Comparison of ENCODE assay signal across 31 cellular contexts in genomic region chr2:234958746-234959395, GRCh38. TPM values are rescaled to one million over a fixed set of nuclear protein-coding genes. Genes with fewer than 3 reads are reported as not detected.
DNase-seq lines count a peak whose midpoint lies in the region; ATAC-seq, FAIRE-seq and TF ChIP-seq lines count a peak whose summit lies in the region.
"Had no signal": no experiment of that assay in that cellular context is flagged by ENCODE, and none has a peak within 500 bp of the region (broad histone marks: within the 10 kb centered on the region; RNA-seq: fewer than 3 reads in every experiment).

No MANE protein-coding gene starts in this region.

- H3K4me3 ChIP-seq in Panc1 (ENCODE audit: low read depth in 2 of 2, low read length in 2 of 2) (no peak overlapping the region), trophoblast cell (ENCODE audit: low read depth, low read length) (no peak overlapping the region)
- H3K4me3 ChIP-seq: BLaER1, breast epithelium, GM12878, lung, MG63, prostate gland had no signal

- FAIRE-seq in GM12892 (lab: Jason Lieb, UNC): no peak
- FAIRE-seq: colon, GM12878, H54 had no signal

- no peaks in the 10 kb centered on the region for H4K20me1 ChIP-seq in H9 (ENCODE audit: control insufficient read depth, insufficient read depth, insufficient read length)

- H2BK5ac ChIP-seq in H9 (ENCODE audit: insufficient read length, low read length) (no peak overlapping the region), trophoblast cell (ENCODE audit: low read depth, low read length, poor library complexity) (no peak overlapping the region)

- H3K9ac ChIP-seq in H9 (ENCODE audit: extremely low read depth, insufficient read length, low read length): no peak overlapping the region
- H3K9ac ChIP-seq in trophoblast cell (ENCODE audit: low read length): no peak overlapping the region
- H3K9ac ChIP-seq: BLaER1, KMS-11 had no signal

- intact Hi-C loops in Panc1 (cut with micrococcal nuclease; ENCODE audit: unreplicated experiment): loop anchor here (5.0 kb wide), 2 partner anchors 77 to 407 kb away; no protein-coding TSS in a partner anchor

- ATAC-seq in Panc1: peak; percentile 4; the same call in 1 of the 2 replicates
- ATAC-seq: activated CD8-positive, alpha-beta T cell treated with anti-CD3 and anti-CD28 coated beads for 36 hours; esophagus mucosa; GM12878 had no signal

- H2AFZ ChIP-seq in H9 (ENCODE audit: low read length) (no peak overlapping the region), trophoblast cell (ENCODE audit: insufficient read depth, low read length, poor library complexity) (no peak overlapping the region)

- H3K27me3 ChIP-seq in H9 (ENCODE audit: insufficient read depth, low read length) (no peaks in the 10 kb centered on the region), Panc1 (ENCODE audit: control insufficient read depth, insufficient read depth, low read length) (no peaks in the 10 kb centered on the region), trophoblast cell (ENCODE audit: insufficient read depth, low read length) (no peaks in the 10 kb centered on the region)
- H3K27me3 ChIP-seq: breast epithelium, MG63 had no signal

- H3K36me3 Mint-ChIP-seq in H9 (ENCODE audit: insufficient read depth in 1 of 3, low read depth in 3 of 3) (peaks cover 7 to 39% (median 14%) of the 10 kb centered on the region in 3 experiments), endothelial cell (ENCODE audit: low read depth, unreplicated experiment) (peaks cover 10% of the 10 kb centered on the region)
- H3K36me3 Mint-ChIP-seq: stimulated activated memory B cell treated with anti-CD40 and anti-IgM and Interleukin-4, amounts not matched to agents 10 μg/mL and 1 μg/mL and 100 μg/mL, for 72 hours had no signal

- H3K27ac ChIP-seq in H9 (ENCODE audit: insufficient read length, low read depth, low read length): no peak overlapping the region
- H3K27ac ChIP-seq in Panc1 (ENCODE audit: low read length): peak overlapping the region; percentile 99
- H3K27ac ChIP-seq in trophoblast cell (ENCODE audit: low read depth, low read length): no peak overlapping the region
- H3K27ac ChIP-seq: BLaER1, HL-60, KMS-11, neutrophil, prostate gland had no signal

- H3K36me3 ChIP-seq in Panc1 (ENCODE audit: control insufficient read depth, insufficient read depth, low read length) (no peaks in the 10 kb centered on the region), trophoblast cell (ENCODE audit: control insufficient read depth in 1 of 2, insufficient read depth in 2 of 2, low read length in 2 of 2) (peaks cover 0 to 6% of the 10 kb centered on the region in 2 experiments)
- H3K36me3 ChIP-seq: BLaER1, breast epithelium, neutrophil, prostate gland had no signal

- H3K4me1 ChIP-seq in H9 (ENCODE audit: insufficient read depth, low read length) (peaks cover 29% of the 10 kb centered on the region), Panc1 (ENCODE audit: control insufficient read depth, insufficient read depth, low read length) (peaks cover 88% of the 10 kb centered on the region), trophoblast cell (ENCODE audit: control insufficient read depth in 1 of 2, insufficient read depth in 2 of 2, low read length in 2 of 2) (peaks cover 11 to 28% of the 10 kb centered on the region in 2 experiments)
- H3K4me1 ChIP-seq: BLaER1 had no signal

- H3T11ph ChIP-seq in H9 (ENCODE audit: low read length): no peak overlapping the region

- no peak overlapping the region for H4K5ac ChIP-seq in H9 (ENCODE audit: insufficient read length, low read depth, low read length)

- BruUV-seq in Panc1 (replicated peaks; lab: Mats Ljungman, UMichigan): no TSS peak

- H2AK5ac ChIP-seq in H9 (ENCODE audit: insufficient read length, low read length) (no peak overlapping the region), trophoblast cell (ENCODE audit: low read length) (no peak overlapping the region)

- H3K79me1 ChIP-seq in H9 (ENCODE audit: insufficient read depth, low read depth, low read length, poor library complexity, severe bottlenecking) (peaks cover 17% of the 10 kb centered on the region), trophoblast cell (ENCODE audit: low read length) (no peaks in the 10 kb centered on the region)

- H2BK12ac ChIP-seq in H9 (ENCODE audit: insufficient read length, low read depth, low read length) (no peak overlapping the region), trophoblast cell (ENCODE audit: low read length) (no peak overlapping the region)

- H3K14ac ChIP-seq in H9 (ENCODE audit: insufficient read depth, low read length) (no peak overlapping the region), trophoblast cell (ENCODE audit: low read length) (no peak overlapping the region)

- H2BK20ac ChIP-seq in H9 (ENCODE audit: low read depth, low read length, poor library complexity, severe bottlenecking): no peak overlapping the region

- H4K8ac ChIP-seq in H9 (replicated peaks; ENCODE audit: insufficient read length, low read depth, low read length) (no peak overlapping the region), trophoblast cell (ENCODE audit: low read depth, low read length) (no peak overlapping the region)

- H3K27ac Mint-ChIP-seq in H9 (peak overlapping the region in 2 of 3 experiments; percentile 68 to 91; a peak in 3 of 7 replicates), endothelial cell (ENCODE audit: unreplicated experiment) (peak overlapping the region; percentile 42)
- H3K27ac Mint-ChIP-seq: activated CD8-positive, alpha-beta T cell treated with anti-CD3 and anti-CD28 coated beads for 36 hours; stimulated activated memory B cell treated with anti-CD40 and anti-IgM and Interleukin-4, amounts not matched to agents 10 μg/mL and 1 μg/mL and 100 μg/mL, for 72 hours had no signal

- CTCF ChIA-PET in Panc1 (lab: Charles Lee): no interaction called here

- peaks cover 10% of the 10 kb centered on the region for H3K23me2 ChIP-seq in H9 (ENCODE audit: insufficient read length, low read depth, low read length, poor library complexity, severe bottlenecking)

- H3K4ac ChIP-seq in H9 (ENCODE audit: low read depth, low read length) (no peak overlapping the region), trophoblast cell (ENCODE audit: low read depth, low read length) (peak overlapping the region; percentile 3)

- TF ChIP-seq CTCF in H9 (conservative IDR thresholded peaks at IDR 0.05) (no peak), Panc1 (IDR thresholded peaks at IDR 0.05) (no peak), endothelial cell (IDR thresholded peaks at IDR 0.05; ENCODE audit: unreplicated experiment) (no peak)

- no peak overlapping the region for H3K56ac ChIP-seq in H9 (ENCODE audit: insufficient read length, low read depth, low read length)

- in situ Hi-C loops in Panc1 (cut with HindIII; ENCODE audit: low pct_unique_long_range_greater_than_20kb, low sequenced_read_pairs): no loop called here

- H3K4me2 ChIP-seq in H9 (ENCODE audit: insufficient read depth, insufficient read length, low read length) (no peak overlapping the region), trophoblast cell (ENCODE audit: low read length) (no peak overlapping the region)
- H3K4me2 ChIP-seq: BLaER1, KMS-11 had no signal

- H4K12ac ChIP-seq in trophoblast cell (ENCODE audit: low read depth, low read length): no peak overlapping the region

- TF ChIP-seq POLR2A in GM12892 (IDR thresholded peaks at IDR 0.05; ENCODE audit: low read depth, low read length): no peak

- H3K27me3 Mint-ChIP-seq in H9 (ENCODE audit: low read depth) (no peaks in the 10 kb centered on the region), endothelial cell (ENCODE audit: unreplicated experiment) (peaks cover 4% of the 10 kb centered on the region)

- H3K4me3 Mint-ChIP-seq in H9 (peak overlapping the region in 1 of 2 experiments; percentile 60; a peak in 2 of 5 replicates), endothelial cell (ENCODE audit: unreplicated experiment) (no peak overlapping the region)
- H3K4me3 Mint-ChIP-seq: activated CD8-positive, alpha-beta T cell treated with anti-CD3 and anti-CD28 coated beads for 36 hours; stimulated activated memory B cell treated with anti-CD40 and anti-IgM and Interleukin-4, amounts not matched to agents 10 μg/mL and 1 μg/mL and 100 μg/mL, for 72 hours had no signal

- H3K9me3 Mint-ChIP-seq in H9 (no peaks in the 10 kb centered on the region), endothelial cell (ENCODE audit: unreplicated experiment) (no peaks in the 10 kb centered on the region)
- H3K9me3 Mint-ChIP-seq: activated CD8-positive, alpha-beta T cell treated with anti-CD3 and anti-CD28 coated beads for 36 hours; stimulated activated memory B cell treated with anti-CD40 and anti-IgM and Interleukin-4, amounts not matched to agents 10 μg/mL and 1 μg/mL and 100 μg/mL, for 72 hours had no signal

- no CpG with 5 or more reads among the region's 10 CpGs for WGBS in H9 (ENCODE audit: extremely low coverage, insufficient read length, low lambda C conversion rate)
- no CpG with 5 or more reads among the region's 10 CpGs for WGBS in trophoblast cell (ENCODE audit: extremely low coverage, insufficient coverage, insufficient read length)

- H3K79me2 ChIP-seq in H9 (ENCODE audit: insufficient read depth, low read length) (peaks cover 53% of the 10 kb centered on the region; the same call in 1 of the 2 replicates), trophoblast cell (ENCODE audit: control insufficient read depth, insufficient read depth, low read length, poor library complexity) (peaks cover 18% of the 10 kb centered on the region)

- no peak overlapping the region for H3K18ac ChIP-seq in H9 (ENCODE audit: insufficient read length, low read depth, low read length)
- no peak overlapping the region for H3K18ac ChIP-seq in trophoblast cell (ENCODE audit: low read length)

- H3K23ac ChIP-seq in H9 (ENCODE audit: insufficient read length, low read depth, low read length): no peak overlapping the region
- H3K23ac ChIP-seq in trophoblast cell (ENCODE audit: low read length): no peak overlapping the region

- H2BK120ac ChIP-seq in H9 (ENCODE audit: low read depth, low read length, poor library complexity, severe bottlenecking) (no peak overlapping the region), trophoblast cell (ENCODE audit: insufficient read depth, low read length, poor library complexity) (no peak overlapping the region)

- H3K4me1 Mint-ChIP-seq in H9 (peaks cover 80 to 87% of the 10 kb centered on the region in 2 experiments), endothelial cell (ENCODE audit: unreplicated experiment) (peaks cover 77% of the 10 kb centered on the region)

- POLR2A ChIA-PET in Panc1 (lab: Charles Lee): interaction anchor here (0.9 kb wide), 1 partner anchor 10 kb away, joined by 4 read pairs; no protein-coding TSS in a partner anchor

- H2BK15ac ChIP-seq in H9 (ENCODE audit: low read depth, low read length): no peak overlapping the region

- DNase-seq in H9 (no peak), Panc1 (ENCODE audit: low read depth, low spot score) (no peak), endothelial cell (ENCODE audit: low spot score) (no peak), trophoblast cell (no peak), GM12892 (ENCODE audit: insufficient read length) (no peak), NCI-H446 (lab: John Stamatoyannopoulos, UW) (no peak), activated T-cell treated with anti-CD3 and anti-CD28 coated beads for 4 hours (no peak)
- DNase-seq in stimulated activated CD4-positive, alpha-beta T cell treated with anti-CD3 and anti-CD28 coated beads, Interleukin-2, amount 100 ng/mL, for 24 hours: no peak
- DNase-seq: activated CD8-positive, alpha-beta memory T cell treated with anti-CD3 and anti-CD28 coated beads, Interleukin-2, amount 50 U/mL, for 48 hours; activated CD8-positive, alpha-beta T cell treated with anti-CD3 and anti-CD28 coated beads for 36 hours; activated naive CD4-positive, alpha-beta T cell treated with anti-CD3 and anti-CD28 coated beads, Interleukin-2, amount 50 U/mL, for 16 hours; amniotic stem cell; DMS153; MG63; NCI-H2029; NCI-H226; SHP77 treated with DMSO at 0.1 percent for 48 hours; stimulated activated CD4-positive, alpha-beta T cell treated with anti-CD3 and anti-CD28 coated beads, Interleukin-15, amount 100 ng/mL, for 24 hours; SW 1271 had no signal

- H4K91ac ChIP-seq in H9 (ENCODE audit: insufficient read length, low read depth, low read length) (no peak overlapping the region), trophoblast cell (ENCODE audit: low read depth, low read length) (no peak overlapping the region)

- H3K9me3 ChIP-seq in H9 (ENCODE audit: control insufficient read depth, low read depth, low read length): no peaks in the 10 kb centered on the region
- H3K9me3 ChIP-seq in Panc1 (ENCODE audit: control insufficient read depth, insufficient read depth, low read depth, low read length): no peaks in the 10 kb centered on the region
- H3K9me3 ChIP-seq in trophoblast cell (ENCODE audit: insufficient read depth, low read depth, low read length): no peaks in the 10 kb centered on the region
- H3K9me3 ChIP-seq: BLaER1, breast epithelium, MG63, neutrophil, prostate gland had no signal

RNA-seq across cellular contexts. Expression of gene SH3BP4, which starts 7.1 kb away (rescaled TPM):
- total RNA-seq in H9 (2021): 88.5 and 93.8 TPM in 2 replicates
- total RNA-seq in Panc1 (2021; ENCODE audit: unreplicated experiment): 133 TPM
- 102 TPM for polyA plus RNA-seq in Panc1 (2012; ENCODE audit: insufficient read length)
- total RNA-seq in endothelial cell (ENCODE audit: unreplicated experiment): 58.6 TPM
- 35.4 and 36.3 TPM in 2 replicates for polyA plus RNA-seq in trophoblast cell (2013)
- polyA plus RNA-seq in GM12892 (2012; ENCODE audit: missing spikeins): not detected
